27 cellular contexts compared by ENCODE assay signal in genomic region chr5:68630354-68630753, GRCh38.
"Had no signal": no experiment of that assay in that cellular context is flagged by ENCODE, and none has a peak within 500 bp of the region (broad histone marks: within the 10 kb centered on the region; RNA-seq: fewer than 3 reads in every experiment).

No MANE protein-coding gene starts in this region.

- H3K4me1 ChIP-seq: stomach, suprapubic skin, testis, tibial artery, tibial nerve, transverse colon, upper lobe of left lung, upper lobe of right lung, uterus, vagina had no signal

- FAIRE-seq: urothelium cell line had no signal

- H3K27me3 ChIP-seq: stomach, suprapubic skin, testis, thyroid gland, tibial artery, tibial nerve, transverse colon, upper lobe of left lung, upper lobe of right lung, uterus, vagina had no signal

- H3K27ac ChIP-seq: stomach, suprapubic skin, testis, thoracic aorta, thyroid gland, tibial artery, tibial nerve, transverse colon, upper lobe of left lung, upper lobe of right lung, uterus, vagina had no signal

- H3K4me3 ChIP-seq: stomach, suprapubic skin, testis, thoracic aorta, thyroid gland, tibial artery, tibial nerve, transverse colon, upper lobe of left lung, upper lobe of right lung, uterus, vagina had no signal

- DNase-seq: stimulated activated CD4-positive, alpha-beta T cell treated with anti-CD3 and anti-CD28 coated beads, Interleukin-2, amount 100 ng/mL, for 48 hours; stimulated activated CD4-positive, alpha-beta T cell treated with anti-CD3 and anti-CD28 coated beads, Interleukin-4, amount 100 ng/mL, for 1 hour; stimulated activated CD4-positive, alpha-beta T cell treated with anti-CD3 and anti-CD28 coated beads, Interleukin-4, amount 100 ng/mL, for 24 hours; stimulated activated CD4-positive, alpha-beta T cell treated with anti-CD3 and anti-CD28 coated beads, Interleukin-4, amount 100 ng/mL, for 4 hours; stimulated activated CD8-positive, alpha-beta memory T cell treated with anti-CD3 and anti-CD28 coated beads, Interleukin-4, amount 100 ng/mL, for 48 hours; stimulated activated naive B cell treated with anti-CD40 and anti-IgM and Interleukin-4, amounts not matched to agents 10 μg/mL and 1 μg/mL and 100 μg/mL, for 72 hours; stimulated activated naive CD4-positive, alpha-beta T cell; stimulated activated naive CD4-positive, alpha-beta T cell treated with Interleukin-2 at 50 U/mL for 16 hours; stimulated activated naive CD8-positive, alpha-beta T cell treated with anti-CD3 and anti-CD28 coated beads, Interleukin-15, amount 100 ng/mL, for 72 hours; stimulated activated naive CD8-positive, alpha-beta T cell treated with anti-CD3 and anti-CD28 coated beads, Interleukin-15, Interleukin-2, amounts not matched to agents 100 U/mL and 50 U/mL, for 24 hours; stomach; substantia nigra; testis; thyroid gland; tibial artery; transverse colon; trophoblast cell; upper lobe of left lung; upper lobe of right lung; uterus had no signal

- H3K9me3 ChIP-seq: stomach, suprapubic skin, testis, thoracic aorta, thyroid gland, tibial artery, tibial nerve, transverse colon, upper lobe of left lung, upper lobe of right lung, uterus, vagina had no signal

- ATAC-seq: stimulated activated effector memory CD8-positive, alpha-beta T cell treated with anti-CD3 and anti-CD28 coated beads, Interleukin-12 subunit alpha, Interleukin-12 subunit beta, amount 100 ng/mL, for 72 hours; stimulated activated memory B cell treated with anti-CD40 and anti-IgM and Interleukin-4, amounts not matched to agents 10 μg/mL and 1 μg/mL and 100 μg/mL, for 72 hours; stimulated activated naive B cell treated with anti-CD40 and anti-IgM and Interleukin-4, amounts not matched to agents 10 μg/mL and 1 μg/mL and 100 μg/mL, for 72 hours; stimulated activated naive CD8-positive, alpha-beta T cell treated with anti-CD3 and anti-CD28 coated beads, Interleukin-15, amount 100 ng/mL, for 72 hours; stimulated activated naive CD8-positive, alpha-beta T cell treated with anti-CD3 and anti-CD28 coated beads, Interleukin-15, Interleukin-2, amounts not matched to agents 100 U/mL and 50 U/mL, for 24 hours; upper lobe of right lung had no signal

- H3K36me3 ChIP-seq: stomach, suprapubic skin, thoracic aorta, thyroid gland, tibial artery, tibial nerve, transverse colon, upper lobe of left lung, upper lobe of right lung, uterus, vagina had no signal
